10 cellular contexts compared by ENCODE assay signal in the genomic region with DNA sequence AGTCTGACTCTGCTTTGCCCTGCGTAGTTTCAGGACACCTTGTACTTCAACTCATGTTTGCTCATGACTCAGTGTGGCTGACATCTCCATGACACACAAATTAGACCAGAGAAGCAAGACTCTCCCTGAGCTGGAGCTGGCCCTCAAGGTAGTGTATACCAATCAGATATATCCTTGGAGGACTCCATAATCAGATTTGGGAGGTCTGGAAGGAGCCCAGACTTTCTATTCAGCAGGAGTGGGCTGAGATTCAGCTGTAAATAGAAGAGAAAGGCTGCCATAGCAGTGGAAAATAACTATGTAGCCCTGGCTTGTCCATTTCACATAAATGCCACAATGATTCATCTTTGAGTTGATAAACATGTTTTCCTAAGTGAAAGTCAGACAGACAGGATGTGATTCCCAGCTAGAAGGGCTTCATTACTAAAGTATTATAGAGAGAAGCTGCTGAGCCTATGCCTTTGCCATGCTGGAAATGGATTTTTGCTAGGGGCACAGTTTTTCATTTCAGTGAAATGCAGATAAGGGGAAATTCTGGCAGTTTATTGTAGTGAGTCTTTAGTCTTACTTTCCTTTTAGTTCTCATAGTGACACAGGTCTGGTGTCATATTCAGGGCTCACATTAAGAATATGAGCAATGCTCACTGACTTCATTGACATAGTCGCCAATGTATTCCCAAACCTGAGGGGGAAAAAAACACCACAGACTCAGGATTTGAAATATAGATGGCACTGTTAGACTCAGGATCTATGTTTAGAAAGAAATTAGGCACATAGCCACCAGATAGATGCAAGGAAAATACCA.
DNase-seq lines count a peak whose midpoint lies in the region; ATAC-seq, FAIRE-seq and TF ChIP-seq lines count a peak whose summit lies in the region.
"Had no signal": no experiment of that assay in that cellular context is flagged by ENCODE, and none has a peak within 500 bp of the region (broad histone marks: within the 10 kb centered on the region; RNA-seq: fewer than 3 reads in every experiment).

No MANE protein-coding gene starts in this region.

- no peak for TF ChIP-seq POLR2A in endothelial cell of umbilical vein (IDR thresholded peaks at IDR 0.05; ENCODE audit: low read depth, low read length)

- no peaks in the 10 kb centered on the region for H3K4me1 Mint-ChIP-seq in activated T-cell treated with anti-CD3 and anti-CD28 coated beads, Interleukin-2, amount 50 U/mL, for 72 hours (ENCODE audit: low read depth)
- H3K4me1 Mint-ChIP-seq in osteocyte (ENCODE audit: unreplicated experiment) = peaks cover 3% of the 10 kb centered on the region
- H3K4me1 Mint-ChIP-seq in neural progenitor cell = no peaks in the 10 kb centered on the region

- no peaks in the 10 kb centered on the region for H3K36me3 Mint-ChIP-seq in activated T-cell treated with anti-CD3 and anti-CD28 coated beads, Interleukin-2, amount 50 U/mL, for 72 hours (ENCODE audit: insufficient read depth in 2 of 2)
- no peaks in the 10 kb centered on the region for H3K36me3 Mint-ChIP-seq in osteocyte (ENCODE audit: unreplicated experiment)
- no peaks in the 10 kb centered on the region for H3K36me3 Mint-ChIP-seq in neural progenitor cell
- H3K36me3 Mint-ChIP-seq: activated naive CD4-positive, alpha-beta T cell treated with anti-CD3 and anti-CD28 coated beads, Interleukin-2, amount 50 U/mL, for 72 hours had no signal

- intact Hi-C loops in endothelial cell of umbilical vein (cut with micrococcal nuclease) = no loop called here

- CTCF ChIA-PET in endothelial cell of umbilical vein (lab: Charles Lee) = no interaction called here

- H4K20me1 ChIP-seq in endothelial cell of umbilical vein (replicated peaks; ENCODE audit: control insufficient read depth, extremely low read depth, insufficient read depth, low read length) (no peaks in the 10 kb centered on the region), neural progenitor cell (ENCODE audit: low read depth) (no peaks in the 10 kb centered on the region)

- H3K4me3 Mint-ChIP-seq in activated T-cell treated with anti-CD3 and anti-CD28 coated beads, Interleukin-2, amount 50 U/mL, for 72 hours = no peak overlapping the region
- H3K4me3 Mint-ChIP-seq in osteocyte (ENCODE audit: unreplicated experiment) (no peak overlapping the region), neural progenitor cell (no peak overlapping the region)

- no peak for ATAC-seq in activated T-cell treated with anti-CD3 and anti-CD28 coated beads, Interleukin-2, amount 50 U/mL, for 72 hours (replicated peaks in 1 of 2)
- ATAC-seq: activated naive CD4-positive, alpha-beta T cell treated with anti-CD3 and anti-CD28 coated beads, Interleukin-2, amount 50 U/mL, for 72 hours had no signal

- H3K4me1 ChIP-seq in ACC112 (ENCODE audit: control insufficient read depth, insufficient read depth, low read length, unreplicated experiment) (peaks cover 26% of the 10 kb centered on the region), endothelial cell of umbilical vein (ENCODE audit: control insufficient read depth, extremely low read depth, insufficient read depth, low read length) (peaks cover 15% of the 10 kb centered on the region), neural progenitor cell (no peaks in the 10 kb centered on the region)

- TF ChIP-seq CTCF in endothelial cell of umbilical vein (IDR thresholded peaks at IDR 0.05; ENCODE audit: extremely low read depth in 1 of 2, insufficient read depth in 1 of 2, low read depth in 1 of 2, low read length in 2 of 2) (no peak), osteocyte (IDR thresholded peaks at IDR 0.05) (no peak), neural progenitor cell (IDR thresholded peaks at IDR 0.05) (no peak)

- H3K27ac ChIP-seq in ACC112 (ENCODE audit: low read depth, low read length) (peak overlapping the region; percentile 98), endothelial cell of umbilical vein (ENCODE audit: insufficient read depth, low read depth, low read length) (peak overlapping the region; percentile 97), neural progenitor cell (no peak overlapping the region)

- no peaks in the 10 kb centered on the region for H3K9me1 ChIP-seq in endothelial cell of umbilical vein (replicated peaks; ENCODE audit: control insufficient read depth, extremely low read depth, insufficient read depth, low read length)

- no peaks in the 10 kb centered on the region for H3K27me3 Mint-ChIP-seq in activated T-cell treated with anti-CD3 and anti-CD28 coated beads, Interleukin-2, amount 50 U/mL, for 72 hours (ENCODE audit: low read depth)
- H3K27me3 Mint-ChIP-seq in osteocyte (ENCODE audit: unreplicated experiment) = peaks cover 5% of the 10 kb centered on the region
- peaks cover 2% of the 10 kb centered on the region for H3K27me3 Mint-ChIP-seq in neural progenitor cell (ENCODE audit: insufficient read depth, low read depth)

- H3K9me3 ChIP-seq in endothelial cell of umbilical vein (replicated peaks; ENCODE audit: control insufficient read depth, insufficient read depth, low read length) (no peaks in the 10 kb centered on the region), neural progenitor cell (ENCODE audit: low read depth) (no peaks in the 10 kb centered on the region)

- no peaks in the 10 kb centered on the region for H3F3A ChIP-seq in neural progenitor cell (ENCODE audit: low read depth)

- DNase-seq in OCI-M1 (lab: John Stamatoyannopoulos, UW) = peak; percentile 48
- DNase-seq in endothelial cell of umbilical vein (ENCODE audit: low read depth, low spot score) = peak; percentile 86
- peak; percentile 82 for DNase-seq in non-pigmented ciliary epithelial cell (ENCODE audit: low read depth)
- DNase-seq in activated T-cell treated with anti-CD3 and anti-CD28 coated beads, Interleukin-2, amount 50 U/mL, for 72 hours = no peak
- no peak for DNase-seq in osteocyte (ENCODE audit: extremely low spot score, unreplicated experiment)
- DNase-seq in neural progenitor cell (ENCODE audit: low spot score) = no peak
- no peak for DNase-seq in amygdala (lab: John Stamatoyannopoulos, UW)
- DNase-seq: GF-D8 had no signal

- POLR2A ChIA-PET in endothelial cell of umbilical vein (lab: Charles Lee) = no interaction called here

- peak overlapping the region; percentile 77 for H3K4me2 ChIP-seq in endothelial cell of umbilical vein (ENCODE audit: insufficient read depth, low read length)
- no peak overlapping the region for H3K4me2 ChIP-seq in neural progenitor cell

- H3K79me2 ChIP-seq in ACC112 (ENCODE audit: control insufficient read depth, insufficient read depth, low read length, unreplicated experiment) (no peaks in the 10 kb centered on the region), endothelial cell of umbilical vein (ENCODE audit: control insufficient read depth, insufficient read depth, low read length) (no peaks in the 10 kb centered on the region), neural progenitor cell (ENCODE audit: low read depth) (no peaks in the 10 kb centered on the region)

- H3K27me3 ChIP-seq in ACC112 (ENCODE audit: insufficient read depth, low read length) = no peaks in the 10 kb centered on the region
- no peaks in the 10 kb centered on the region for H3K27me3 ChIP-seq in endothelial cell of umbilical vein (ENCODE audit: control insufficient read depth in 2 of 2, insufficient read depth in 2 of 2, low read length in 2 of 2)
- no peaks in the 10 kb centered on the region for H3K27me3 ChIP-seq in neural progenitor cell

- H3K36me3 ChIP-seq in ACC112 (ENCODE audit: insufficient read depth, low read length) (no peaks in the 10 kb centered on the region), endothelial cell of umbilical vein (ENCODE audit: control insufficient read depth in 2 of 2, extremely low read depth in 1 of 2, insufficient read depth in 2 of 2, low read length in 2 of 2) (no peaks in the 10 kb centered on the region), neural progenitor cell (no peaks in the 10 kb centered on the region)

- H2AFZ ChIP-seq in ACC112 (ENCODE audit: low read length, unreplicated experiment) (peak overlapping the region; percentile 92), endothelial cell of umbilical vein (ENCODE audit: low read depth, low read length) (peak overlapping the region; percentile 87), neural progenitor cell (replicated peaks) (no peak overlapping the region)

- peak overlapping the region; percentile 56 for H3K9ac ChIP-seq in endothelial cell of umbilical vein (replicated peaks; ENCODE audit: extremely low read depth, insufficient read depth, low read length)
- no peak overlapping the region for H3K9ac ChIP-seq in neural progenitor cell

- dilution Hi-C loops in endothelial cell of umbilical vein (cut with MboI; ENCODE audit: extremely low pct_ligation_motif_present, low sequenced_read_pairs) = no loop called here

- BruUV-seq in endothelial cell of umbilical vein (replicated peaks; lab: Mats Ljungman, UMichigan) = no TSS peak

- H3K4me3 ChIP-seq in ACC112 (ENCODE audit: low read depth, low read length) (peak overlapping the region; percentile 37), endothelial cell of umbilical vein (replicated peaks in 1 of 3; ENCODE audit: insufficient read depth in 1 of 3, low read depth in 1 of 3, low read length in 3 of 3) (no peak overlapping the region), neural progenitor cell (no peak overlapping the region)

- H3K27ac Mint-ChIP-seq in activated T-cell treated with anti-CD3 and anti-CD28 coated beads, Interleukin-2, amount 50 U/mL, for 72 hours = no peak overlapping the region
- H3K27ac Mint-ChIP-seq in osteocyte (ENCODE audit: unreplicated experiment) (no peak overlapping the region), neural progenitor cell (no peak overlapping the region)
- H3K27ac Mint-ChIP-seq: activated naive CD4-positive, alpha-beta T cell treated with anti-CD3 and anti-CD28 coated beads, Interleukin-2, amount 50 U/mL, for 72 hours had no signal

- peaks cover 0 to 4% of the 10 kb centered on the region in 2 donors for H3K9me3 Mint-ChIP-seq in activated T-cell treated with anti-CD3 and anti-CD28 coated beads, Interleukin-2, amount 50 U/mL, for 72 hours
- no peaks in the 10 kb centered on the region for H3K9me3 Mint-ChIP-seq in osteocyte (ENCODE audit: unreplicated experiment)
- no peaks in the 10 kb centered on the region for H3K9me3 Mint-ChIP-seq in neural progenitor cell

- FAIRE-seq in endothelial cell of umbilical vein (lab: Jason Lieb, UNC) = peak; percentile 89

TF ChIP-seq in endothelial cell of umbilical vein, 7 proteins besides CTCF, POLR2A, EP300 and RAD21 (continues in another document):
- TF ChIP-seq FOS (IDR thresholded peaks at IDR 0.05; ENCODE audit: borderline replicate concordance, insufficient read depth, low read length) (peak; percentile 80), JUN (IDR thresholded peaks at IDR 0.05; ENCODE audit: borderline replicate concordance, insufficient read depth, insufficient read length, low read depth) (peak; percentile 1), POLR2AphosphoS5 (IDR thresholded peaks at IDR 0.05; ENCODE audit: insufficient read depth, low read depth, low read length) (peak; percentile 46), GATA2 (IDR thresholded peaks at IDR 0.05; ENCODE audit: insufficient read depth, insufficient read length, low read depth, low read length) (peak; percentile 7), MYC (IDR thresholded peaks at IDR 0.05; ENCODE audit: low read depth, low read length) (no peak)
- TF ChIP-seq, protein P1, sequence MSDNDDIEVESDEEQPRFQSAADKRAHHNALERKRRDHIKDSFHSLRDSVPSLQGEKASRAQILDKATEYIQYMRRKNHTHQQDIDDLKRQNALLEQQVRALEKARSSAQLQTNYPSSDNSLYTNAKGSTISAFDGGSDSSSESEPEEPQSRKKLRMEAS (IDR thresholded peaks at IDR 0.05; ENCODE audit: insufficient read depth, insufficient read length) = no peak

Comparison
In these comparisons a context has a peak if more than half of its experiments do, and no peak if none do; other contexts are left out.
1. DNase-seq: peak in OCI-M1 (single experiment), endothelial cell of umbilical vein (single experiment) and non-pigmented ciliary epithelial cell (single experiment); none in activated T-cell treated with anti-CD3 and anti-CD28 coated beads, Interleukin-2, amount 50 U/mL, for 72 hours (0 of 2), osteocyte (single experiment), neural progenitor cell (single experiment) and amygdala (0 of 56).